In genomic region chr4:41428205-41428940, GRCh38 we compare ENCODE assay signal across 17 cellular contexts.
DNase-seq lines count a peak whose midpoint lies in the region; ATAC-seq and TF ChIP-seq lines count a peak whose summit lies in the region.
"Had no signal": no experiment of that assay in that cellular context is flagged by ENCODE, and none has a peak within 500 bp of the region (broad histone marks: within the 10 kb centered on the region; RNA-seq: fewer than 3 reads in every experiment).

No MANE protein-coding gene starts in this region.

- TF ChIP-seq CTCF in coronary artery (IDR thresholded peaks at IDR 0.05) (no peak), upper lobe of right lung (IDR thresholded peaks at IDR 0.05) (no peak), lower leg skin (IDR thresholded peaks at IDR 0.05) (no peak), MCF 10A (IDR thresholded peaks at IDR 0.05; ENCODE audit: unreplicated experiment) (no peak)

- H3K36me3 Mint-ChIP-seq in MCF 10A (ENCODE audit: insufficient read depth, unreplicated experiment) = peaks cover 5% of the 10 kb centered on the region
- H3K36me3 Mint-ChIP-seq: immature natural killer cell had no signal

- peaks cover 22% of the 10 kb centered on the region for H3K4me1 Mint-ChIP-seq in MCF 10A (ENCODE audit: insufficient read depth, unreplicated experiment)
- H3K4me1 Mint-ChIP-seq: immature natural killer cell had no signal

- H2AK5ac ChIP-seq in mesendoderm (ENCODE audit: low read length) = no peak overlapping the region

- H3K4me3 ChIP-seq in coronary artery (no peak overlapping the region), mesendoderm (ENCODE audit: low read length) (no peak overlapping the region), upper lobe of right lung (no peak overlapping the region), lower leg skin (ENCODE audit: low read depth, poor library complexity, severe bottlenecking) (no peak overlapping the region)
- H3K4me3 ChIP-seq: mucosa of descending colon, suprapubic skin had no signal

- no peak overlapping the region for H2BK15ac ChIP-seq in mesendoderm (replicated peaks; ENCODE audit: low read depth)

- no peak overlapping the region for H3K4me3 Mint-ChIP-seq in MCF 10A (ENCODE audit: unreplicated experiment)
- H3K4me3 Mint-ChIP-seq: immature natural killer cell had no signal

- H3K36me3 ChIP-seq in mesendoderm (ENCODE audit: control insufficient read depth, insufficient read depth, low read length) (no peaks in the 10 kb centered on the region), upper lobe of right lung (no peaks in the 10 kb centered on the region)
- H3K36me3 ChIP-seq: suprapubic skin had no signal

- H3K23ac ChIP-seq in mesendoderm (ENCODE audit: low read length) = no peak overlapping the region

- H3K56ac ChIP-seq in mesendoderm (ENCODE audit: low read length) = no peak overlapping the region

- CTCF ChIA-PET in MCF 10A (lab: Yijun Ruan, JAX) = interaction anchor here (0.6 to 0.8 kb wide), 2 partner anchors 52 to 165 kb away, joined by 3 to 4 read pairs; no protein-coding TSS in a partner anchor

- no peaks in the 10 kb centered on the region for H3K79me2 ChIP-seq in mesendoderm (ENCODE audit: control insufficient read depth, insufficient read depth, low read length)

- H3K4me1 ChIP-seq in mesendoderm (ENCODE audit: control insufficient read depth, low read depth, low read length) (peaks cover 7% of the 10 kb centered on the region), upper lobe of right lung (peaks cover 80% of the 10 kb centered on the region)
- H3K4me1 ChIP-seq: foreskin keratinocyte had no signal

- BruUV-seq in MCF 10A (replicated peaks; lab: Mats Ljungman, UMichigan) = no TSS peak

- H3K27ac Mint-ChIP-seq in MCF 10A (ENCODE audit: low read depth, unreplicated experiment) = no peak overlapping the region
- H3K27ac Mint-ChIP-seq: immature natural killer cell had no signal

- intact Hi-C loops in Right ventricle myocardium superior (cut with DNase I) (no loop called here), Right ventricle myocardium inferior (cut with DNase I) (loop anchor here (5.0 kb wide), 3 partner anchors 66 to 229 kb away; partner anchors contain the start of gene LIMCH1), upper lobe of right lung (cut with DNase I) (no loop called here), lower leg skin (cut with DNase I; ENCODE audit: low total_unique reads) (no loop called here), MCF 10A (cut with micrococcal nuclease) (no loop called here)

- H3K27ac ChIP-seq in coronary artery = peak overlapping the region; percentile 25 to 50
- H3K27ac ChIP-seq in mesendoderm (ENCODE audit: low read depth, low read length) = no peak overlapping the region
- peak overlapping the region; percentile 79 for H3K27ac ChIP-seq in upper lobe of right lung
- H3K27ac ChIP-seq: foreskin keratinocyte, suprapubic skin had no signal

- H4K8ac ChIP-seq in mesendoderm (ENCODE audit: low read depth, low read length) = no peak overlapping the region

- H3K27me3 ChIP-seq in mesendoderm (ENCODE audit: insufficient read depth, low read length, poor library complexity) (no peaks in the 10 kb centered on the region), upper lobe of right lung (no peaks in the 10 kb centered on the region)
- H3K27me3 ChIP-seq: suprapubic skin had no signal

- peak; percentile 54 for ATAC-seq in Right ventricle myocardium superior (ENCODE audit: poor library complexity)
- no peak for ATAC-seq in Right ventricle myocardium inferior
- ATAC-seq in upper lobe of right lung = no peak
- ATAC-seq: foreskin keratinocyte, mucosa of descending colon had no signal

- H3K4ac ChIP-seq in mesendoderm (ENCODE audit: low read depth, low read length) = no peak overlapping the region

- no peak overlapping the region for H4K5ac ChIP-seq in mesendoderm (ENCODE audit: low read length)

- no peaks in the 10 kb centered on the region for H3K9me3 Mint-ChIP-seq in MCF 10A (ENCODE audit: unreplicated experiment)

- peak overlapping the region; percentile 78 for H2BK120ac ChIP-seq in mesendoderm (ENCODE audit: low read depth, low read length)

- H3K27me3 Mint-ChIP-seq in MCF 10A (ENCODE audit: insufficient read depth, unreplicated experiment) = no peaks in the 10 kb centered on the region

- no peaks in the 10 kb centered on the region for H3K79me1 ChIP-seq in mesendoderm (ENCODE audit: low read length)

- no peaks in the 10 kb centered on the region for H3K9me3 ChIP-seq in upper lobe of right lung
- H3K9me3 ChIP-seq: mucosa of descending colon, suprapubic skin had no signal

- no peak for DNase-seq in Right ventricle myocardium superior
- no peak for DNase-seq in Right ventricle myocardium inferior (ENCODE audit: missing footprints)
- DNase-seq in coronary artery (ENCODE audit: low spot score) = no peak
- peak; percentile 64 for DNase-seq in mesendoderm
- no peak for DNase-seq in upper lobe of right lung
- no peak for DNase-seq in lower leg skin (ENCODE audit: low spot score in 2 of 2)
- no peak for DNase-seq in MCF 10A (ENCODE audit: unreplicated experiment)
- no peak for DNase-seq in SHP77 (lab: John Stamatoyannopoulos, UW)
- DNase-seq: activated gamma-delta T cell treated with Interleukin-2 at 50 U/mL for 16 hours, foreskin keratinocyte, immature natural killer cell, KBM-7, mucosa of descending colon, NCI-H1105, OCI-M1, posterior cingulate gyrus had no signal

- H2BK5ac ChIP-seq in mesendoderm (ENCODE audit: low read length) = no peak overlapping the region

- H3K4me2 ChIP-seq in mesendoderm (ENCODE audit: low read length) = no peak overlapping the region

- POLR2A ChIA-PET in MCF 10A (lab: Yijun Ruan, JAX) = interaction anchor here (0.7 to 1.1 kb wide), 2 partner anchors 12 to 67 kb away, joined by 3 read pairs; no protein-coding TSS in a partner anchor

- no CpG with 5 or more reads among the region's 5 CpGs for WGBS in mesendoderm (ENCODE audit: extremely low coverage, insufficient coverage, low lambda C conversion rate)
- 62 to 68% methylated on average over 5 of the region's 5 CpGs for WGBS in lower leg skin, 2 donors

- no peak overlapping the region for H3K9ac ChIP-seq in mesendoderm (ENCODE audit: low read length)

- H3K18ac ChIP-seq in mesendoderm (ENCODE audit: low read length) = no peak overlapping the region

- TF ChIP-seq POLR2A in lower leg skin (IDR thresholded peaks at IDR 0.05) = no peak
